ENCODE assay signal across 1 cellular context in the genomic region with DNA sequence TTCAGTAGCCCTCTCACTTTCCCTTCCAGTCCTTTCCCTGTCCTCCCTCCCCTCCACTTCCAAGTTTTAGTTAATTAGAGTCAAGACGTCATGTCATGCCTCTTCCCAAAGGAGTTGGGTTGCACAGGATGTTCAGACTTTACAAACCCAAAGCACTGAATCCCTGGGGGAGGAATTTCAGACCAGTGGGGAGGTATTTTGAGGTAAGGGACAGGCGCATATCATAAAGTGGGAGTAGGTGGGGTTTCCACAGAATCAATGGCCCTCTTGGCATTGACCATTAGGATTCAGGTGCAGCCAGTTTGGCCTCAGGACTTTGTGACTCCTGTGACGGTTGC.
TF ChIP-seq lines count a peak whose summit lies in the region.

No MANE protein-coding gene starts in this region.

TF ChIP-seq in IMR-90, 13 proteins besides CTCF, POLR2A, EP300 and RAD21:
- no peak for TF ChIP-seq RFX5 (IDR thresholded peaks at IDR 0.05; ENCODE audit: low read depth, low read length)
- TF ChIP-seq MXI1 (IDR thresholded peaks at IDR 0.05; ENCODE audit: borderline replicate concordance, low read depth, low read length), result no peak
- no peak for TF ChIP-seq CEBPB (IDR thresholded peaks at IDR 0.05; ENCODE audit: low read depth, low read length)
- TF ChIP-seq FOS (IDR thresholded peaks at IDR 0.05; ENCODE audit: low read depth, low read length), result no peak
- no peak for TF ChIP-seq NFE2L2 (IDR thresholded peaks at IDR 0.05; ENCODE audit: low read depth, low read length)
- no peak for TF ChIP-seq MAZ (IDR thresholded peaks at IDR 0.05; ENCODE audit: borderline replicate concordance, low read depth, low read length)
- no peak for TF ChIP-seq SMC3 (IDR thresholded peaks at IDR 0.05; ENCODE audit: low read depth, low read length)
- no peak for TF ChIP-seq RCOR1 (IDR thresholded peaks at IDR 0.05; ENCODE audit: insufficient replicate concordance, low read length)
- TF ChIP-seq, protein P1, sequence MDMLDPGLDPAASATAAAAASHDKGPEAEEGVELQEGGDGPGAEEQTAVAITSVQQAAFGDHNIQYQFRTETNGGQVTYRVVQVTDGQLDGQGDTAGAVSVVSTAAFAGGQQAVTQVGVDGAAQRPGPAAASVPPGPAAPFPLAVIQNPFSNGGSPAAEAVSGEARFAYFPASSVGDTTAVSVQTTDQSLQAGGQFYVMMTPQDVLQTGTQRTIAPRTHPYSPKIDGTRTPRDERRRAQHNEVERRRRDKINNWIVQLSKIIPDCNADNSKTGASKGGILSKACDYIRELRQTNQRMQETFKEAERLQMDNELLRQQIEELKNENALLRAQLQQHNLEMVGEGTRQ (IDR thresholded peaks at IDR 0.05; ENCODE audit: low read depth, low read length), result no peak
- no peak for TF ChIP-seq CHD1 (IDR thresholded peaks at IDR 0.05; ENCODE audit: low read depth, low read length)
- TF ChIP-seq MAFK (IDR thresholded peaks at IDR 0.05; ENCODE audit: low read depth, low read length), result no peak
- TF ChIP-seq, protein P2, sequence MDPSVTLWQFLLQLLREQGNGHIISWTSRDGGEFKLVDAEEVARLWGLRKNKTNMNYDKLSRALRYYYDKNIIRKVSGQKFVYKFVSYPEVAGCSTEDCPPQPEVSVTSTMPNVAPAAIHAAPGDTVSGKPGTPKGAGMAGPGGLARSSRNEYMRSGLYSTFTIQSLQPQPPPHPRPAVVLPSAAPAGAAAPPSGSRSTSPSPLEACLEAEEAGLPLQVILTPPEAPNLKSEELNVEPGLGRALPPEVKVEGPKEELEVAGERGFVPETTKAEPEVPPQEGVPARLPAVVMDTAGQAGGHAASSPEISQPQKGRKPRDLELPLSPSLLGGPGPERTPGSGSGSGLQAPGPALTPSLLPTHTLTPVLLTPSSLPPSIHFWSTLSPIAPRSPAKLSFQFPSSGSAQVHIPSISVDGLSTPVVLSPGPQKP (IDR thresholded peaks at IDR 0.05; ENCODE audit: borderline replicate concordance, low read depth, low read length), result no peak
- TF ChIP-seq BHLHE40 (IDR thresholded peaks at IDR 0.05; ENCODE audit: low read depth, low read length), result no peak
